27 cellular contexts compared by ENCODE assay signal in the genomic region with DNA sequence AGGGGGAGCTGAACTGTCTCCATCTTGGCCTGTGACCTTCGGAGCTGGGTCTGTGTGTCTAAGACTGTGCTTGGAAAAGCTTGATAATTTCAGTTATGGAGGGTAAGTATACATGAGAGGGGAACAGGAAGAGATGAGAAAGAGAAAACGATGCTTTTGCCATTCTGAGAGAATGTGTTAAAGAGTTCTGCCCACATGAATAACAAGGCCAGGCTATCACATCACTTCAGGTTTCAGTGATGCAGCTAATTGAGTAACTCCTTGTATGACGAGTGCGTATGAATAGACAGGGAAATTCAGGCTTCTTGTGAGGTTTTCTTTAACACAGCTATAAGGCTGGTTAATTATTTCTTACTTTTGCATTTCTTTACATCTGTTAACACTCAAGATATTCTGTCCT.
A peak's percentile ranks its signal among the peaks of the same experiment; 100 is the strongest.
DNase-seq lines count a peak whose midpoint lies in the region; ATAC-seq, FAIRE-seq and TF ChIP-seq lines count a peak whose summit lies in the region.
"Had no signal": no experiment of that assay in that cellular context is flagged by ENCODE, and none has a peak within 500 bp of the region (broad histone marks: within the 10 kb centered on the region; RNA-seq: fewer than 3 reads in every experiment).

No MANE protein-coding gene starts in this region.

- TF ChIP-seq CTCF in WTC11 (IDR thresholded peaks at IDR 0.05), result no peak
- TF ChIP-seq CTCF in H9 (conservative IDR thresholded peaks at IDR 0.05), result no peak

- H3K36me3 Mint-ChIP-seq in WTC11 (no peaks in the 10 kb centered on the region), H9 (ENCODE audit: insufficient read depth in 1 of 3, low read depth in 3 of 3) (no peaks in the 10 kb centered on the region; a peak in 1 of 7 replicates)

- no peak overlapping the region for H3K4me2 ChIP-seq in H9 (ENCODE audit: insufficient read depth, insufficient read length, low read length)
- H3K4me2 ChIP-seq: A549; BLaER1 treated with 17β-estradiol and CSF1 and Interleukin-3, amounts not matched to agents 10 nM and 100 nM had no signal

- H2BK120ac ChIP-seq in H9 (ENCODE audit: low read depth, low read length, poor library complexity, severe bottlenecking), result no peak overlapping the region

- H3K9ac ChIP-seq in H9 (ENCODE audit: extremely low read depth, insufficient read length, low read length), result no peak overlapping the region
- H3K9ac ChIP-seq: BLaER1 treated with 17β-estradiol and CSF1 and Interleukin-3, amounts not matched to agents 10 nM and 100 nM had no signal

- H3K23me2 ChIP-seq in H9 (ENCODE audit: insufficient read length, low read depth, low read length, poor library complexity, severe bottlenecking), result no peaks in the 10 kb centered on the region

- no peaks in the 10 kb centered on the region for H4K20me1 ChIP-seq in H9 (ENCODE audit: control insufficient read depth, insufficient read depth, insufficient read length)
- H4K20me1 ChIP-seq: BLaER1 treated with 17β-estradiol and CSF1 and Interleukin-3, amounts not matched to agents 10 nM and 100 nM had no signal

- no CpG with 5 or more reads among the region's 4 CpGs for WGBS in H9 (ENCODE audit: extremely low coverage, insufficient read length, low lambda C conversion rate)

- no peak overlapping the region for H3T11ph ChIP-seq in H9 (ENCODE audit: low read length)

- DNase-seq in stimulated activated naive CD8-positive, alpha-beta T cell treated with anti-CD3 and anti-CD28 coated beads, Interleukin-15, amount 100 ng/mL, for 72 hours, result no peak
- DNase-seq in stimulated activated naive CD8-positive, alpha-beta T cell treated with anti-CD3 and anti-CD28 coated beads, Interleukin-15, Interleukin-2, amounts not matched to agents 100 U/mL and 50 U/mL, for 24 hours, result no peak
- no peak for DNase-seq in WTC11 (ENCODE audit: low spot score)
- DNase-seq in epithelial cell of prostate (ENCODE audit: low read depth, low spot score), result no peak
- DNase-seq in RCC 7860 (ENCODE audit: low spot score), result no peak
- DNase-seq in H9, result no peak
- DNase-seq: AML-193; CD4-positive, alpha-beta T cell; COR-L47; Kasumi-1; MG63; NCI-H1105 treated with DMSO at 0.1 percent for 48 hours; NCI-H146; NCI-H1930; NCI-H2107; NCI-H446 treated with DMSO at 0.1 percent for 48 hours; NCI-H526; NCI-H82; SHP77 had no signal

- H3K14ac ChIP-seq in H9 (ENCODE audit: insufficient read depth, low read length), result no peak overlapping the region

- no peaks in the 10 kb centered on the region for H3K27me3 Mint-ChIP-seq in stimulated activated naive CD8-positive, alpha-beta T cell treated with anti-CD3 and anti-CD28 coated beads, Interleukin-15, amount 100 ng/mL, for 72 hours
- H3K27me3 Mint-ChIP-seq in WTC11 (ENCODE audit: low read depth) (no peaks in the 10 kb centered on the region), H9 (ENCODE audit: low read depth) (no peaks in the 10 kb centered on the region)
- H3K27me3 Mint-ChIP-seq: CD4-positive, alpha-beta T cell had no signal

- peak overlapping the region; percentile 29 for H3K27ac ChIP-seq in epithelial cell of prostate
- H3K27ac ChIP-seq in H9 (ENCODE audit: insufficient read length, low read depth, low read length), result no peak overlapping the region
- H3K27ac ChIP-seq: A549; BLaER1 treated with 17β-estradiol and CSF1 and Interleukin-3, amounts not matched to agents 10 nM and 100 nM; RWPE1 had no signal

- H4K5ac ChIP-seq in H9 (ENCODE audit: insufficient read length, low read depth, low read length), result no peak overlapping the region

- no peak overlapping the region for H4K91ac ChIP-seq in H9 (ENCODE audit: insufficient read length, low read depth, low read length)

- FAIRE-seq in RCC 7860 (lab: Jason Lieb, UNC), result no peak
- FAIRE-seq: A549, G401.6, H1, K562 had no signal

- POLR2A ChIA-PET in WTC11 (lab: Charles Lee), result no interaction called here

- peaks cover 0 to 7% of the 10 kb centered on the region in 2 donors for H3K9me3 Mint-ChIP-seq in stimulated activated naive CD8-positive, alpha-beta T cell treated with anti-CD3 and anti-CD28 coated beads, Interleukin-15, amount 100 ng/mL, for 72 hours
- H3K9me3 Mint-ChIP-seq in WTC11 (no peaks in the 10 kb centered on the region), H9 (no peaks in the 10 kb centered on the region)
- H3K9me3 Mint-ChIP-seq: CD4-positive, alpha-beta T cell had no signal

- H3K27ac Mint-ChIP-seq in stimulated activated naive CD8-positive, alpha-beta T cell treated with anti-CD3 and anti-CD28 coated beads, Interleukin-15, amount 100 ng/mL, for 72 hours, result no peak overlapping the region
- H3K27ac Mint-ChIP-seq in WTC11 (peak overlapping the region; percentile 20), H9 (no peak overlapping the region)
- H3K27ac Mint-ChIP-seq: CD4-positive, alpha-beta T cell had no signal

- H2BK15ac ChIP-seq in H9 (ENCODE audit: low read depth, low read length), result no peak overlapping the region

- H3K4me3 Mint-ChIP-seq in stimulated activated naive CD8-positive, alpha-beta T cell treated with anti-CD3 and anti-CD28 coated beads, Interleukin-15, amount 100 ng/mL, for 72 hours, result no peak overlapping the region
- H3K4me3 Mint-ChIP-seq in WTC11, result no peak overlapping the region
- no peak overlapping the region for H3K4me3 Mint-ChIP-seq in H9
- H3K4me3 Mint-ChIP-seq: CD4-positive, alpha-beta T cell had no signal

- H3K23ac ChIP-seq in H9 (ENCODE audit: insufficient read length, low read depth, low read length), result no peak overlapping the region

- no peak overlapping the region for H3K56ac ChIP-seq in H9 (ENCODE audit: insufficient read length, low read depth, low read length)

- H3K79me1 ChIP-seq in H9 (ENCODE audit: insufficient read depth, low read depth, low read length, poor library complexity, severe bottlenecking), result no peaks in the 10 kb centered on the region

- H3K9me3 ChIP-seq in H9 (ENCODE audit: control insufficient read depth, low read depth, low read length), result no peaks in the 10 kb centered on the region
- H3K9me3 ChIP-seq: A549; BLaER1 treated with 17β-estradiol and CSF1 and Interleukin-3, amounts not matched to agents 10 nM and 100 nM; MG63 had no signal

- H2AK5ac ChIP-seq in H9 (ENCODE audit: insufficient read length, low read length), result no peak overlapping the region

- CTCF ChIA-PET in WTC11 (lab: Charles Lee), result no interaction called here

- H3K4me1 Mint-ChIP-seq in stimulated activated naive CD8-positive, alpha-beta T cell treated with anti-CD3 and anti-CD28 coated beads, Interleukin-15, amount 100 ng/mL, for 72 hours, result peaks cover 6% of the 10 kb centered on the region
- H3K4me1 Mint-ChIP-seq in WTC11 (peaks cover 24% of the 10 kb centered on the region), H9 (peaks cover 2 to 3% of the 10 kb centered on the region in 2 experiments; a peak in 3 of 4 replicates)

- H3K27me3 ChIP-seq in H9 (ENCODE audit: insufficient read depth, low read length), result no peaks in the 10 kb centered on the region
- H3K27me3 ChIP-seq: BLaER1 treated with 17β-estradiol and CSF1 and Interleukin-3, amounts not matched to agents 10 nM and 100 nM; MG63 had no signal

- no peak overlapping the region for H4K8ac ChIP-seq in H9 (replicated peaks; ENCODE audit: insufficient read length, low read depth, low read length)

- H2BK12ac ChIP-seq in H9 (ENCODE audit: insufficient read length, low read depth, low read length), result no peak overlapping the region

- H3K4me1 ChIP-seq in H9 (ENCODE audit: insufficient read depth, low read length), result no peaks in the 10 kb centered on the region; the same call in 1 of the 2 replicates
- H3K4me1 ChIP-seq: A549; BLaER1 treated with 17β-estradiol and CSF1 and Interleukin-3, amounts not matched to agents 10 nM and 100 nM had no signal

- H3K18ac ChIP-seq in H9 (ENCODE audit: insufficient read length, low read depth, low read length), result no peak overlapping the region

- no peak overlapping the region for H3K4ac ChIP-seq in H9 (ENCODE audit: low read depth, low read length)

- ATAC-seq in stimulated activated naive CD8-positive, alpha-beta T cell treated with anti-CD3 and anti-CD28 coated beads, Interleukin-15, amount 100 ng/mL, for 72 hours, result peak; percentile 78
- ATAC-seq in stimulated activated naive CD8-positive, alpha-beta T cell treated with anti-CD3 and anti-CD28 coated beads, Interleukin-15, Interleukin-2, amounts not matched to agents 100 U/mL and 50 U/mL, for 24 hours, result no peak
- ATAC-seq in WTC11 (peak; percentile 41), HG03442 (IDR thresholded peaks at IDR 0.05; ENCODE audit: unreplicated experiment) (no peak)
- ATAC-seq: A549, HCT116, K562 had no signal

- H2BK20ac ChIP-seq in H9 (ENCODE audit: low read depth, low read length, poor library complexity, severe bottlenecking), result no peak overlapping the region

- no peak overlapping the region for H2AFZ ChIP-seq in H9 (ENCODE audit: low read length)

- no peak overlapping the region for H2BK5ac ChIP-seq in H9 (ENCODE audit: insufficient read length, low read length)

- H3K79me2 ChIP-seq in H9 (ENCODE audit: insufficient read depth, low read length), result no peaks in the 10 kb centered on the region

TF ChIP-seq in WTC11, 78 proteins besides CTCF, POLR2A, EP300 and RAD21 (continues in another document):
- TF ChIP-seq ZNF317 (CRISPR knock-in tag; IDR thresholded peaks at IDR 0.05; ENCODE audit: borderline replicate concordance, low read depth) (no peak), ZNF423 (CRISPR knock-in tag; IDR thresholded peaks at IDR 0.05) (no peak), NFE2L1 (CRISPR knock-in tag; IDR thresholded peaks at IDR 0.05) (no peak)

Comparison
In these comparisons a context has a peak if more than half of its experiments do, and no peak if none do; other contexts are left out.
1. ATAC-seq: peak in stimulated activated naive CD8-positive, alpha-beta T cell treated with anti-CD3 and anti-CD28 coated beads, Interleukin-15, amount 100 ng/mL, for 72 hours (single experiment) and WTC11 (single experiment); none in stimulated activated naive CD8-positive, alpha-beta T cell treated with anti-CD3 and anti-CD28 coated beads, Interleukin-15, Interleukin-2, amounts not matched to agents 100 U/mL and 50 U/mL, for 24 hours (single experiment) and HG03442 (single experiment).